In the genomic region with DNA sequence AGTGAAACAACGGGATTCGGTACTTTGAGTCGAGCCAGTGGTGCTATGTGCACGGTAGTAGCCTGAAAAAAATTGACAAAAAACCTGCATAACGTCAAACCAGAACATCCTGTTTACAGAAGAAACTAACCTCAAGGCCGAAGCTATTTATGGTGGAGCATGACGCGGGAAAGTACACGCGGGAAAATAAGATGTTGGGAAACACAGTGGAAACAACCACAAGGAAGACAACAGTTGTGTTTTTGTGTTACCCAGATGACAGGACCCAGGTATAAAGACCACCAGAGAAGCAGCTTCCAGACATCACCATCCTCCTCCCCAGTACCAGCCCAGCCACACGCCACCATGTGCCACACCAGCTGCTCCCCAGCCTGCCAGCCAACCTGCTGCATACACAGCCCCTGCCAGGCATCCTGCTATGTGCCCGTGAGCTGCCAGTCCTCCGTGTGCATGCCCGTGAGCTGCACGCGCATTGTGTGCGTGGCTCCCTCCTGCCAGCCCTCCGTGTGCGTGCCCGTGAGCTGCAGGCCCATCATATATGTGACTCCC, we compare ENCODE assay signal across 12 cellular contexts. TPM values are rescaled to one million over a fixed set of nuclear protein-coding genes. Genes with fewer than 3 reads are reported as not detected.
A peak's percentile ranks its signal among the peaks of the same experiment; 100 is the strongest.
DNase-seq lines count a peak whose midpoint lies in the region; ATAC-seq and TF ChIP-seq lines count a peak whose summit lies in the region.
"Had no signal": no experiment of that assay in that cellular context is flagged by ENCODE, and none has a peak within 500 bp of the region (broad histone marks: within the 10 kb centered on the region; RNA-seq: fewer than 3 reads in every experiment).

A gene with protein sequence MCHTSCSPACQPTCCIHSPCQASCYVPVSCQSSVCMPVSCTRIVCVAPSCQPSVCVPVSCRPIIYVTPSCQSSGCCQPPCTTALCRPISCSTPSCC (plus strand): TSS at position 298 of the 549 bp plus-strand sequence. CDS start 48 bp downstream, at position 346.

- peaks cover 55 to 64% of the 10 kb centered on the region in 2 donors for H3K4me1 ChIP-seq in naive thymus-derived CD4-positive, alpha-beta T cell (ENCODE audit: control insufficient read depth in 2 of 2, insufficient read depth in 2 of 2, low read length in 2 of 2)
- H3K4me1 ChIP-seq in mammary epithelial cell (ENCODE audit: insufficient read depth, low read length), result no peaks in the 10 kb centered on the region

- in situ Hi-C loops in mammary epithelial cell (cut with MboI; ENCODE audit: low sequenced_read_pairs in 2 of 2), result no loop called here

- ATAC-seq in naive thymus-derived CD4-positive, alpha-beta T cell, result peak; percentile 83
- no peak for ATAC-seq in GM18867 (IDR thresholded peaks at IDR 0.05; ENCODE audit: unreplicated experiment)

- peak within 1 kb of the TSS; percentile 63 to 87 (median 76) for H3K4me3 Mint-ChIP-seq in naive thymus-derived CD4-positive, alpha-beta T cell

- no TSS peak for BruUV-seq in mammary epithelial cell (replicated peaks; lab: Mats Ljungman, UMichigan)

- H3K9me3 Mint-ChIP-seq in naive thymus-derived CD4-positive, alpha-beta T cell, result peaks cover 12 to 84% (median 45%) of the 10 kb centered on the region in 11 donors

- peak within 1 kb of the TSS; percentile 63 for H3K27ac ChIP-seq in naive thymus-derived CD4-positive, alpha-beta T cell (ENCODE audit: low read depth, low read length)
- H3K27ac ChIP-seq in mammary epithelial cell (ENCODE audit: insufficient read depth, low read depth, low read length), result no peak within 1 kb of the TSS

- dilution Hi-C loops in mammary epithelial cell (cut with HindIII; ENCODE audit: low sequenced_read_pairs), result loop anchor here (10.0 kb wide), 2 partner anchors 83 to 173 kb away; a partner anchor contains a TSS

- peaks cover 0 to 22% (median 12%) of the 10 kb centered on the region in 3 experiments for H3K9me3 ChIP-seq in naive thymus-derived CD4-positive, alpha-beta T cell (ENCODE audit: control insufficient read depth in 2 of 3, low read length in 3 of 3)
- no peaks in the 10 kb centered on the region for H3K9me3 ChIP-seq in mammary epithelial cell (replicated peaks; ENCODE audit: insufficient read depth, low read length)

- POLR2A ChIA-PET in naive thymus-derived CD4-positive, alpha-beta T cell (lab: Charles Lee), result interaction anchor here (0.7 to 2.9 kb wide), 15 partner anchors 10 to 270 kb away, joined by 3 to 23 read pairs (median 3); a partner anchor contains a TSS

- no peaks in the 10 kb centered on the region for H4K20me1 ChIP-seq in mammary epithelial cell (ENCODE audit: insufficient read depth, low read length)

- DNase-seq in GM12865 (ENCODE audit: low read depth) (peak; percentile 27), T follicular helper cell (ENCODE audit: low read depth) (peak; percentile 67), activated gamma-delta T cell treated with Interleukin-2 at 50 U/mL for 16 hours (peak; percentile 49), SKM-1 treated with dmso at 0.1 percent for 144 hours (lab: John Stamatoyannopoulos, UW; ENCODE audit: unreplicated experiment) (no peak), mammary epithelial cell (no peak), DMS79 treated with DMSO at 0.1 percent for 48 hours (lab: John Stamatoyannopoulos, UW) (no peak)
- peak in 8 of 9 donors; percentile 39 to 92 (median 86) for DNase-seq in naive thymus-derived CD4-positive, alpha-beta T cell
- DNase-seq: COR-L47, NCI-H2107 had no signal

- no peak within 1 kb of the TSS for H3K4me2 ChIP-seq in mammary epithelial cell (ENCODE audit: insufficient read depth, low read depth, low read length)

- H3K27me3 ChIP-seq in naive thymus-derived CD4-positive, alpha-beta T cell (ENCODE audit: control insufficient read depth in 2 of 2, insufficient read depth in 2 of 2, low read length in 2 of 2), result no peaks in the 10 kb centered on the region
- peaks cover 2% of the 10 kb centered on the region for H3K27me3 ChIP-seq in mammary epithelial cell (ENCODE audit: insufficient read depth, low read length)

- H3K4me1 Mint-ChIP-seq in naive thymus-derived CD4-positive, alpha-beta T cell, result peaks cover 47 to 73% (median 69%) of the 10 kb centered on the region in 7 donors

- H3K9ac ChIP-seq in mammary epithelial cell (ENCODE audit: insufficient read depth, low read length), result no peak within 1 kb of the TSS

- no peak within 1 kb of the TSS for H3K4me3 ChIP-seq in GM12865 (ENCODE audit: low read depth, low read length)
- peak within 1 kb of the TSS; percentile 46 for H3K4me3 ChIP-seq in naive thymus-derived CD4-positive, alpha-beta T cell (ENCODE audit: low read length)
- H3K4me3 ChIP-seq in mammary epithelial cell (replicated peaks in 1 of 3; ENCODE audit: insufficient read depth in 1 of 3, low read depth in 2 of 3, low read length in 3 of 3), result no peak within 1 kb of the TSS

- intact Hi-C loops in naive thymus-derived CD4-positive, alpha-beta T cell (cut with micrococcal nuclease), result loop anchor here (1.0 to 10.0 kb wide), 7 partner anchors 35 to 270 kb away; a partner anchor contains a TSS
- intact Hi-C loops in mammary epithelial cell (cut with micrococcal nuclease), result no loop called here

- H3K27ac Mint-ChIP-seq in naive thymus-derived CD4-positive, alpha-beta T cell, result peak within 1 kb of the TSS; percentile 87 to 98 (median 98)
- H3K27ac Mint-ChIP-seq: progenitor cell of endocrine pancreas had no signal

- H3K36me3 ChIP-seq in naive thymus-derived CD4-positive, alpha-beta T cell (ENCODE audit: control insufficient read depth in 2 of 3, insufficient read depth in 3 of 3, low read length in 3 of 3), result no peaks in the 10 kb centered on the region
- H3K36me3 ChIP-seq in mammary epithelial cell (ENCODE audit: insufficient read depth, low read length), result no peaks in the 10 kb centered on the region

- H2AFZ ChIP-seq in mammary epithelial cell (ENCODE audit: low read depth, low read length), result no peak within 1 kb of the TSS

- H3K27me3 Mint-ChIP-seq in naive thymus-derived CD4-positive, alpha-beta T cell, result peaks cover 0 to 9% (median 0%) of the 10 kb centered on the region in 5 donors

- no peaks in the 10 kb centered on the region for H3K79me2 ChIP-seq in mammary epithelial cell (ENCODE audit: insufficient read depth, low read length)

- CTCF ChIA-PET in naive thymus-derived CD4-positive, alpha-beta T cell (lab: Charles Lee), result interaction anchor here (0.5 to 1.9 kb wide), 5 partner anchors 39 to 147 kb away, joined by 3 to 9 read pairs (median 4); no protein-coding TSS in a partner anchor
- CTCF ChIA-PET in mammary epithelial cell (lab: Charles Lee; ENCODE audit: low non-redundant PET), result interaction anchor here (0.7 kb wide), 1 partner anchor 85 kb away, joined by 4 read pairs; no protein-coding TSS in a partner anchor

- peaks cover 11 to 72% (median 24%) of the 10 kb centered on the region in 5 donors for H3K36me3 Mint-ChIP-seq in naive thymus-derived CD4-positive, alpha-beta T cell

- TF ChIP-seq CTCF in GM12865 (IDR thresholded peaks at IDR 0.05; ENCODE audit: insufficient read depth, low read depth, low read length, missing control alignments) (no peak), mammary epithelial cell (conservative IDR thresholded peaks at IDR 0.05 in 1 of 2, IDR thresholded peaks at IDR 0.05 in 1 of 2; ENCODE audit: extremely low read depth in 1 of 2, insufficient read depth in 1 of 2, low read depth in 1 of 2, low read length in 2 of 2) (no peak)

- WGBS in mammary epithelial cell (ENCODE audit: low coverage, missing lambda C conversion rate), result 82% methylated on average over 17 of the region's 20 CpGs

RNA-seq across cellular contexts. Expression of the gene that starts here (rescaled TPM):
- total RNA-seq in naive thymus-derived CD4-positive, alpha-beta T cell, result 1 to 10 TPM in 1 of 5 experiments, not detected in 4; 1.1 TPM
- not detected for polyA plus RNA-seq in naive thymus-derived CD4-positive, alpha-beta T cell
- total RNA-seq in mammary epithelial cell, result not detected
- polyA plus RNA-seq in mammary epithelial cell, result not detected
- polyA minus RNA-seq in mammary epithelial cell, result not detected
- total RNA-seq: HT-29, progenitor cell of endocrine pancreas had no signal

Comparison
In these comparisons a context has a peak if more than half of its experiments do, and no peak if none do; other contexts are left out.
1. DNase-seq: peak in GM12865 (single experiment), T follicular helper cell (single experiment), activated gamma-delta T cell treated with Interleukin-2 at 50 U/mL for 16 hours (single experiment) and naive thymus-derived CD4-positive, alpha-beta T cell (8 of 9); none in SKM-1 treated with dmso at 0.1 percent for 144 hours (single experiment), mammary epithelial cell (single experiment) and DMS79 treated with DMSO at 0.1 percent for 48 hours (single experiment).